ENCODE assay signal across 8 cellular contexts in genomic region chr21:35025206-35026152, GRCh38. TPM values are rescaled to one million over a fixed set of nuclear protein-coding genes. Genes with fewer than 3 reads are reported as not detected.
DNase-seq lines count a peak whose midpoint lies in the region; ATAC-seq, FAIRE-seq and TF ChIP-seq lines count a peak whose summit lies in the region.

No MANE protein-coding gene starts in this region.

- TF ChIP-seq EP300 in K562 (IDR thresholded peaks at IDR 0.05; ENCODE audit: low read length), result no peak

- peaks cover 70% of the 10 kb centered on the region for H3K36me3 Mint-ChIP-seq in activated CD4-positive, alpha-beta T cell treated with anti-CD3 and anti-CD28 coated beads, Interleukin-2, amount 10 ng/mL, durations not matched to agents 7 days and 5 days (ENCODE audit: low read depth)
- peaks cover 23% of the 10 kb centered on the region for H3K36me3 Mint-ChIP-seq in stimulated activated memory B cell treated with anti-CD40 and anti-IgM and Interleukin-4, amounts not matched to agents 10 μg/mL and 1 μg/mL and 100 μg/mL, for 72 hours

- FAIRE-seq in K562 (lab: Jason Lieb, UNC), result no peak

- WGBS in K562 (ENCODE audit: insufficient coverage, low coverage, missing lambda C conversion rate), result 67% methylated on average over 12 of the region's 12 CpGs
- 98% methylated on average over 12 of the region's 12 CpGs for WGBS in mammary epithelial cell (ENCODE audit: low coverage, missing lambda C conversion rate)

- H3K79me2 ChIP-seq in OCI-LY1 (ENCODE audit: insufficient read depth, low read length), result peaks cover 42% of the 10 kb centered on the region
- peaks cover 26% of the 10 kb centered on the region for H3K79me2 ChIP-seq in K562 (ENCODE audit: control insufficient read depth, insufficient read depth, low read length)
- H3K79me2 ChIP-seq in mammary epithelial cell (ENCODE audit: insufficient read depth, low read length), result peaks cover 4% of the 10 kb centered on the region

- no peaks in the 10 kb centered on the region for H3K9me1 ChIP-seq in K562 (ENCODE audit: control insufficient read depth, insufficient read depth, low read length)

- TF ChIP-seq CTCF in OCI-LY1 (IDR thresholded peaks at IDR 0.05; ENCODE audit: low read length) (no peak), K562 (IDR thresholded peaks at IDR 0.05 in 2 of 3, conservative IDR thresholded peaks at IDR 0.05 in 1 of 3; ENCODE audit: insufficient read depth in 2 of 3, low read depth in 1 of 3, low read length in 3 of 3) (no peak), mammary epithelial cell (conservative IDR thresholded peaks at IDR 0.05 in 1 of 2, IDR thresholded peaks at IDR 0.05 in 1 of 2; ENCODE audit: extremely low read depth in 1 of 2, insufficient read depth in 1 of 2, low read depth in 1 of 2, low read length in 2 of 2) (no peak)

- dilution Hi-C loops in mammary epithelial cell (cut with HindIII; ENCODE audit: low sequenced_read_pairs), result no loop called here

- intact Hi-C loops in K562 (cut with micrococcal nuclease) (loop anchor here (1.0 kb wide), 2 partner anchors 117 to 137 kb away; no protein-coding TSS in a partner anchor), mammary epithelial cell (cut with micrococcal nuclease) (no loop called here)

- ATAC-seq in K562 (no peak), GM21526 (IDR thresholded peaks at IDR 0.05; ENCODE audit: low FRiP score, unreplicated experiment) (no peak)
- no peak for ATAC-seq in stimulated activated memory B cell treated with anti-CD40 and anti-IgM and Interleukin-4, amounts not matched to agents 10 μg/mL and 1 μg/mL and 100 μg/mL, for 72 hours

- in situ Hi-C loops in K562 (cut with MboI), result loop anchor here (5.0 kb wide), 1 partner anchor 138 kb away; no protein-coding TSS in a partner anchor
- in situ Hi-C loops in mammary epithelial cell (cut with MboI; ENCODE audit: low sequenced_read_pairs in 2 of 2), result no loop called here

- H3K9ac ChIP-seq in OCI-LY1 (ENCODE audit: low read length) (peak overlapping the region; percentile 62), K562 (ENCODE audit: insufficient read depth in 1 of 2, low read depth in 2 of 2, low read length in 2 of 2) (peak overlapping the region in 1 of 2 experiments; percentile 77; a peak in 2 of 4 replicates), mammary epithelial cell (ENCODE audit: insufficient read depth, low read length) (no peak overlapping the region)

- H3K4me3 Mint-ChIP-seq in activated CD4-positive, alpha-beta T cell treated with anti-CD3 and anti-CD28 coated beads, Interleukin-2, amount 10 ng/mL, durations not matched to agents 7 days and 5 days, result peak overlapping the region; percentile 70
- H3K4me3 Mint-ChIP-seq in stimulated activated memory B cell treated with anti-CD40 and anti-IgM and Interleukin-4, amounts not matched to agents 10 μg/mL and 1 μg/mL and 100 μg/mL, for 72 hours, result peak overlapping the region; percentile 22

- no peaks in the 10 kb centered on the region for H3K27me3 ChIP-seq in OCI-LY1 (ENCODE audit: insufficient read depth, low read length)
- no peaks in the 10 kb centered on the region for H3K27me3 ChIP-seq in K562 (ENCODE audit: control insufficient read depth in 2 of 2, insufficient read depth in 2 of 2, low read length in 2 of 2)
- no peaks in the 10 kb centered on the region for H3K27me3 ChIP-seq in SJCRH30
- H3K27me3 ChIP-seq in mammary epithelial cell (ENCODE audit: insufficient read depth, low read length), result no peaks in the 10 kb centered on the region

- H3K4me3 ChIP-seq in OCI-LY1 (ENCODE audit: low read depth, low read length, poor library complexity, severe bottlenecking) (peak overlapping the region; percentile 54), K562 (no peak overlapping the region), SJCRH30 (no peak overlapping the region), mammary epithelial cell (replicated peaks in 1 of 3; ENCODE audit: insufficient read depth in 1 of 3, low read depth in 2 of 3, low read length in 3 of 3) (no peak overlapping the region)

- H2AFZ ChIP-seq in OCI-LY1 (ENCODE audit: low read length) (no peak overlapping the region), K562 (ENCODE audit: low read depth, low read length) (peak overlapping the region; percentile 81), mammary epithelial cell (ENCODE audit: low read depth, low read length) (no peak overlapping the region)

- H3K27ac ChIP-seq in OCI-LY1 (ENCODE audit: low read depth, low read length, poor library complexity, severe bottlenecking), result peak overlapping the region; percentile 89
- H3K27ac ChIP-seq in K562 (ENCODE audit: extremely low read depth, low read depth, low read length), result peak overlapping the region; percentile 95
- no peak overlapping the region for H3K27ac ChIP-seq in SJCRH30
- H3K27ac ChIP-seq in mammary epithelial cell (ENCODE audit: insufficient read depth, low read depth, low read length), result no peak overlapping the region

- peaks cover 2% of the 10 kb centered on the region; the same call in 1 of the 2 replicates for H3F3A ChIP-seq in OCI-LY1 (ENCODE audit: insufficient read depth, low read length)

- no peak for TF ChIP-seq POLR2A in K562 (conservative IDR thresholded peaks at IDR 0.05)

- H3K4me1 ChIP-seq in OCI-LY1 (ENCODE audit: insufficient read depth, low read length, severe bottlenecking) (peaks cover 70% of the 10 kb centered on the region), K562 (replicated peaks in 1 of 2; ENCODE audit: control insufficient read depth in 2 of 2, insufficient read depth in 2 of 2, low read length in 2 of 2) (peaks cover 31 to 47% of the 10 kb centered on the region in 2 experiments), SJCRH30 (no peaks in the 10 kb centered on the region; the same call in 1 of the 2 replicates), mammary epithelial cell (ENCODE audit: insufficient read depth, low read length) (peaks cover 4% of the 10 kb centered on the region)

- H3K36me3 ChIP-seq in OCI-LY1 (ENCODE audit: insufficient read depth, low read length) (peaks cover 25% of the 10 kb centered on the region; the same call in 1 of the 2 replicates), K562 (ENCODE audit: control insufficient read depth, insufficient read depth, low read length) (no peaks in the 10 kb centered on the region; the same call in 2 of the 3 replicates), SJCRH30 (peaks cover 32% of the 10 kb centered on the region), mammary epithelial cell (ENCODE audit: insufficient read depth, low read length) (no peaks in the 10 kb centered on the region)

- H3K27me3 Mint-ChIP-seq in activated CD4-positive, alpha-beta T cell treated with anti-CD3 and anti-CD28 coated beads, Interleukin-2, amount 10 ng/mL, durations not matched to agents 7 days and 5 days, result no peaks in the 10 kb centered on the region
- H3K27me3 Mint-ChIP-seq in stimulated activated memory B cell treated with anti-CD40 and anti-IgM and Interleukin-4, amounts not matched to agents 10 μg/mL and 1 μg/mL and 100 μg/mL, for 72 hours, result no peaks in the 10 kb centered on the region

- peaks cover 8% of the 10 kb centered on the region for H3K9me3 Mint-ChIP-seq in activated CD4-positive, alpha-beta T cell treated with anti-CD3 and anti-CD28 coated beads, Interleukin-2, amount 10 ng/mL, durations not matched to agents 7 days and 5 days
- no peaks in the 10 kb centered on the region for H3K9me3 Mint-ChIP-seq in stimulated activated memory B cell treated with anti-CD40 and anti-IgM and Interleukin-4, amounts not matched to agents 10 μg/mL and 1 μg/mL and 100 μg/mL, for 72 hours

- H3K9me3 ChIP-seq in OCI-LY1 (ENCODE audit: low read length) (no peaks in the 10 kb centered on the region), K562 (replicated peaks; ENCODE audit: control insufficient read depth, insufficient read depth, low read depth, low read length) (no peaks in the 10 kb centered on the region), SJCRH30 (replicated peaks) (no peaks in the 10 kb centered on the region), mammary epithelial cell (replicated peaks; ENCODE audit: insufficient read depth, low read length) (no peaks in the 10 kb centered on the region)

- no peaks in the 10 kb centered on the region for H3K9me2 ChIP-seq in OCI-LY1 (ENCODE audit: low read depth, low read length)

- DNase-seq in activated CD4-positive, alpha-beta T cell treated with anti-CD3 and anti-CD28 coated beads, Interleukin-2, amount 10 ng/mL, durations not matched to agents 7 days and 5 days, result no peak
- no peak for DNase-seq in activated CD4-positive, alpha-beta T cell treated with anti-CD3 and anti-CD28 coated beads for 1 hour
- no peak for DNase-seq in K562 (ENCODE audit: extremely low read depth in 1 of 4, low spot score in 3 of 4)
- DNase-seq in SJCRH30, result no peak
- no peak for DNase-seq in mammary epithelial cell

- BruUV-seq in K562 (replicated peaks; lab: Mats Ljungman, UMichigan) (no TSS peak), mammary epithelial cell (replicated peaks; lab: Mats Ljungman, UMichigan) (no TSS peak)

- CTCF ChIA-PET in activated CD4-positive, alpha-beta T cell treated with anti-CD3 and anti-CD28 coated beads, Interleukin-2, amount 10 ng/mL, durations not matched to agents 7 days and 5 days (lab: Charles Lee), result interaction anchor here (0.8 to 3.1 kb wide), 12 partner anchors 7 to 137 kb away, joined by 3 to 14 read pairs (median 4); partner anchors contain the start of gene RUNX1
- CTCF ChIA-PET in K562 (lab: Yijun Ruan, JAX; ENCODE audit: low intra/inter-chr PET ratio), result no interaction called here
- CTCF ChIA-PET in mammary epithelial cell (lab: Charles Lee; ENCODE audit: low non-redundant PET), result no interaction called here

- peak overlapping the region; percentile 98 for H3K27ac Mint-ChIP-seq in activated CD4-positive, alpha-beta T cell treated with anti-CD3 and anti-CD28 coated beads, Interleukin-2, amount 10 ng/mL, durations not matched to agents 7 days and 5 days
- peak overlapping the region; percentile 98 for H3K27ac Mint-ChIP-seq in stimulated activated memory B cell treated with anti-CD40 and anti-IgM and Interleukin-4, amounts not matched to agents 10 μg/mL and 1 μg/mL and 100 μg/mL, for 72 hours

- H4K20me1 ChIP-seq in OCI-LY1 (ENCODE audit: insufficient read depth, low read length) (no peaks in the 10 kb centered on the region), K562 (replicated peaks; ENCODE audit: control insufficient read depth, insufficient read depth, low read length) (no peaks in the 10 kb centered on the region), mammary epithelial cell (ENCODE audit: insufficient read depth, low read length) (no peaks in the 10 kb centered on the region)

- peaks cover 93% of the 10 kb centered on the region for H3K4me1 Mint-ChIP-seq in activated CD4-positive, alpha-beta T cell treated with anti-CD3 and anti-CD28 coated beads, Interleukin-2, amount 10 ng/mL, durations not matched to agents 7 days and 5 days
- peaks cover 85% of the 10 kb centered on the region for H3K4me1 Mint-ChIP-seq in stimulated activated memory B cell treated with anti-CD40 and anti-IgM and Interleukin-4, amounts not matched to agents 10 μg/mL and 1 μg/mL and 100 μg/mL, for 72 hours

- peak overlapping the region; percentile 72 for H3K4me2 ChIP-seq in OCI-LY1 (ENCODE audit: low read length)
- H3K4me2 ChIP-seq in K562 (ENCODE audit: insufficient read depth, low read length), result peak overlapping the region; percentile 75
- no peak overlapping the region for H3K4me2 ChIP-seq in mammary epithelial cell (ENCODE audit: insufficient read depth, low read depth, low read length)

- POLR2A ChIA-PET in activated CD4-positive, alpha-beta T cell treated with anti-CD3 and anti-CD28 coated beads, Interleukin-2, amount 10 ng/mL, durations not matched to agents 7 days and 5 days (lab: Charles Lee), result interaction anchor here (0.5 to 1.2 kb wide), 2 partner anchors 21 to 141 kb away, joined by 3 to 4 read pairs; no protein-coding TSS in a partner anchor
- POLR2A ChIA-PET in K562 (lab: Yijun Ruan, JAX), result interaction anchor here (0.6 to 2.6 kb wide), 13 partner anchors 8 to 140 kb away, joined by 3 to 11 read pairs (median 5); no protein-coding TSS in a partner anchor

- TF ChIP-seq RAD21 in K562 (CRISPR knock-in tag; conservative IDR thresholded peaks at IDR 0.05 in 1 of 2, IDR thresholded peaks at IDR 0.05 in 1 of 2), result no peak

RNA-seq across cellular contexts. Expression of gene RUNX1, which starts 23.6 kb away (rescaled TPM):
- total RNA-seq in activated CD4-positive, alpha-beta T cell treated with anti-CD3 and anti-CD28 coated beads, Interleukin-2, amount 10 ng/mL, durations not matched to agents 7 days and 5 days, result 10 to 100 TPM; 52.0 to 54.0 TPM
- 167 and 196 TPM in 2 replicates for total RNA-seq in K562 (2011; cell fraction: chromatin; rRNA removed; ENCODE audit: low replicate concordance)
- 104 and 114 TPM in 2 replicates for total RNA-seq in K562 (2011; cell fraction: nucleolus; rRNA removed)
- 135 and 188 TPM in 2 replicates for total RNA-seq in K562 (2011; cell fraction: nucleoplasm; rRNA removed)
- total RNA-seq in K562 (2014; rRNA removed), result 20.8 and 27.3 TPM in 2 replicates
- 13.8 TPM in 2 replicates for total RNA-seq in K562 (2014; rRNA removed; fragmentation: Illumina TruSeq; extraction: Trizol)
- 8.8 and 9.8 TPM in 2 replicates for total RNA-seq in K562 (2015; rRNA removed; fragmentation: Illumina TruSeq; extraction: Trizol)
- 62.2 and 68.6 TPM in 2 replicates for total RNA-seq in K562 (2021)
- 15.9 and 17.8 TPM in 2 replicates for polyA plus RNA-seq in K562 (2011; rRNA removed)
- polyA plus RNA-seq in K562 (2011; cell fraction: cytosol; rRNA removed), result 7.6 and 12.6 TPM in 2 replicates
- 50.6 and 80.8 TPM in 2 replicates for polyA plus RNA-seq in K562 (2011; cell fraction: nucleus; rRNA removed)
- 19.4 and 60.9 TPM in 2 replicates for polyA plus RNA-seq in K562 (2012)
- 22.7 and 26.7 TPM in 2 replicates for polyA plus RNA-seq in K562 (2014; fragmentation: Illumina TruSeq; extraction: Trizol)
- 1 to 10 TPM; 2.2 to 4.5 TPM for polyA plus RNA-seq in K562 (2014; fragmentation: Nextera tagmentation; extraction: Ambion mirVana)
- 20.1 and 30.6 TPM in 2 replicates for polyA plus RNA-seq in K562 (2014; rRNA removed)
- polyA minus RNA-seq in K562 (2011; rRNA and poly(A)+ RNA removed), result 29.0 and 39.2 TPM in 2 replicates
- polyA minus RNA-seq in K562 (2011; cell fraction: cytosol; rRNA and poly(A)+ RNA removed), result 10.4 and 28.6 TPM in 2 replicates
- 119 and 149 TPM in 2 replicates for polyA minus RNA-seq in K562 (2011; cell fraction: nucleus; rRNA and poly(A)+ RNA removed)
- total RNA-seq in SJCRH30 (2014; rRNA removed; shearing (Covaris generic)), result 21.7 and 23.7 TPM in 2 replicates
- 100 to 1,000 TPM; 126 to 133 TPM for total RNA-seq in mammary epithelial cell
- 45.8 TPM for polyA plus RNA-seq in mammary epithelial cell
- polyA minus RNA-seq in mammary epithelial cell, result 102 TPM

Comparison
In these comparisons a context has a peak if more than half of its experiments do, and no peak if none do; other contexts are left out.
1. H3K27ac ChIP-seq: peak in OCI-LY1 (single experiment) and K562 (single experiment); none in SJCRH30 (single experiment) and mammary epithelial cell (single experiment).